Comparison of ENCODE assay signal across 1 cellular context in genomic region chr1:22588899-22589422, GRCh38.
TF ChIP-seq lines count a peak whose summit lies in the region.

No MANE protein-coding gene starts in this region.

TF ChIP-seq in HepG2, 621 proteins besides CTCF, POLR2A, EP300 and RAD21:
- TF ChIP-seq EZH2 (conservative IDR thresholded peaks at IDR 0.05; ENCODE audit: low read depth, low read length) (peak; percentile 47; the same call in 1 of the 2 replicates), ZNF850 (CRISPR knock-in tag; conservative IDR thresholded peaks at IDR 0.05) (no peak)
TF ChIP-seq in HepG2: peak in this region for 1.
